20 cellular contexts compared by ENCODE assay signal in the genomic region with DNA sequence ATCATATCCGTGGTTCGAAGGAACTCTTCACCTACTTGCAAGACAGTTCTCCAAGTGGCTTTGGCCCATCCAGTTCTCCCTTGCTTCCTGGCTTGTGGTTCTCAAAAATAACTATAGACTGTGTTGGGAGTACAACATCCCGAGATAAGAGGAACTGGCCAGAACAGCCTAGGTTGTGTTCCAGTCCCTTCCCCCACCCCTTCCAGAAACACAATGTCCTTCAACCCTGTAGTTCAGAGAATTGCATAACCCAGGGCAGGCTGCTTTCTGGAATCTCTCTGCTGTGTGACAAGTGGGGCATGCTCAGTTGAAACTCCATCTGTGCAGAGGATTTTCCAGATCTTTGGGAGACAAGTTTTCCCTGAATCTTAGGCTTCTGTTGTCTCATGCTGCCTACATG.
DNase-seq lines count a peak whose midpoint lies in the region; ATAC-seq, FAIRE-seq and TF ChIP-seq lines count a peak whose summit lies in the region.
"Had no signal": no experiment of that assay in that cellular context is flagged by ENCODE, and none has a peak within 500 bp of the region (broad histone marks: within the 10 kb centered on the region; RNA-seq: fewer than 3 reads in every experiment).

No MANE protein-coding gene starts in this region.

- no peaks in the 10 kb centered on the region for H3K4me1 Mint-ChIP-seq in MCF 10A (ENCODE audit: insufficient read depth, unreplicated experiment)
- H3K4me1 Mint-ChIP-seq in stimulated activated effector memory CD8-positive, alpha-beta T cell treated with anti-CD3 and anti-CD28 coated beads, Interleukin-12 subunit alpha, Interleukin-12 subunit beta, amount 100 ng/mL, for 72 hours, result no peaks in the 10 kb centered on the region
- H3K4me1 Mint-ChIP-seq: IgD-negative memory B cell had no signal

- peaks cover 4% of the 10 kb centered on the region for H3K9me3 ChIP-seq in Karpas-422 (ENCODE audit: low read length)
- H3K9me3 ChIP-seq in adipocyte (ENCODE audit: control insufficient read depth, low read length), result no peaks in the 10 kb centered on the region
- no peaks in the 10 kb centered on the region for H3K9me3 ChIP-seq in hepatocyte (ENCODE audit: low read depth)
- no peaks in the 10 kb centered on the region for H3K9me3 ChIP-seq in neuronal stem cell (replicated peaks in 1 of 2; ENCODE audit: control insufficient read depth in 2 of 2, insufficient read depth in 1 of 2, low read depth in 1 of 2, low read length in 2 of 2)

- H3K4me3 Mint-ChIP-seq in MCF 10A (ENCODE audit: unreplicated experiment), result no peak overlapping the region
- H3K4me3 Mint-ChIP-seq in stimulated activated effector memory CD8-positive, alpha-beta T cell treated with anti-CD3 and anti-CD28 coated beads, Interleukin-12 subunit alpha, Interleukin-12 subunit beta, amount 100 ng/mL, for 72 hours, result no peak overlapping the region
- H3K4me3 Mint-ChIP-seq: CD8-positive, alpha-beta T cell; IgD-negative memory B cell had no signal

- WGBS in hepatocyte (ENCODE audit: low lambda C conversion rate, missing lambda C conversion rate), result 87% methylated on average over 3 of the region's 3 CpGs
- WGBS in neuronal stem cell (ENCODE audit: extremely low coverage in 2 of 2, insufficient read length in 2 of 2, insufficient replicate concordance in 1 of 2), 2 donors, result no CpG with 5 or more reads among the region's 3 CpGs

- H3K27ac ChIP-seq in Karpas-422 (ENCODE audit: low read length), result no peak overlapping the region
- H3K27ac ChIP-seq in hepatocyte, result peak overlapping the region; percentile 41
- H3K27ac ChIP-seq in neuronal stem cell (replicated peaks; ENCODE audit: low read length), result no peak overlapping the region
- H3K27ac ChIP-seq: BLaER1 treated with 17β-estradiol and CSF1 and Interleukin-3, amounts not matched to agents 10 nM and 100 nM had no signal

- BruUV-seq in MCF 10A (replicated peaks; lab: Mats Ljungman, UMichigan), result no TSS peak

- POLR2A ChIA-PET in MCF 10A (lab: Yijun Ruan, JAX), result no interaction called here

- H3K4me1 ChIP-seq in Karpas-422 (ENCODE audit: low read length), result no peaks in the 10 kb centered on the region
- no peaks in the 10 kb centered on the region for H3K4me1 ChIP-seq in adipocyte (ENCODE audit: control insufficient read depth, insufficient read depth, low read length)
- no peaks in the 10 kb centered on the region for H3K4me1 ChIP-seq in hepatocyte (ENCODE audit: insufficient read depth)
- H3K4me1 ChIP-seq in neuronal stem cell (ENCODE audit: control insufficient read depth in 2 of 2, insufficient read depth in 1 of 2, low read depth in 1 of 2, low read length in 2 of 2), result no peaks in the 10 kb centered on the region
- H3K4me1 ChIP-seq: BLaER1 treated with 17β-estradiol and CSF1 and Interleukin-3, amounts not matched to agents 10 nM and 100 nM had no signal

- no peak overlapping the region for H3K4me2 ChIP-seq in Karpas-422 (ENCODE audit: low read depth, low read length, poor library complexity, severe bottlenecking)
- no peak overlapping the region for H3K4me2 ChIP-seq in hepatocyte
- H3K4me2 ChIP-seq in neuronal stem cell (ENCODE audit: insufficient read depth, low read length, poor library complexity, severe bottlenecking), result no peak overlapping the region
- H3K4me2 ChIP-seq: BLaER1 treated with 17β-estradiol and CSF1 and Interleukin-3, amounts not matched to agents 10 nM and 100 nM had no signal

- no peak overlapping the region for H3K18ac ChIP-seq in neuronal stem cell (ENCODE audit: low read length)

- H3K36me3 Mint-ChIP-seq in MCF 10A (ENCODE audit: insufficient read depth, unreplicated experiment), result no peaks in the 10 kb centered on the region
- no peaks in the 10 kb centered on the region for H3K36me3 Mint-ChIP-seq in stimulated activated effector memory CD8-positive, alpha-beta T cell treated with anti-CD3 and anti-CD28 coated beads, Interleukin-12 subunit alpha, Interleukin-12 subunit beta, amount 100 ng/mL, for 72 hours
- H3K36me3 Mint-ChIP-seq: CD8-positive, alpha-beta T cell; IgD-negative memory B cell had no signal

- H3K27me3 ChIP-seq in Karpas-422 (ENCODE audit: low read length), result no peaks in the 10 kb centered on the region
- no peaks in the 10 kb centered on the region for H3K27me3 ChIP-seq in adipocyte (replicated peaks; ENCODE audit: control insufficient read depth, insufficient read depth, low read length)
- no peaks in the 10 kb centered on the region for H3K27me3 ChIP-seq in hepatocyte
- H3K27me3 ChIP-seq in neuronal stem cell (ENCODE audit: control insufficient read depth in 3 of 3, insufficient read depth in 3 of 3, low read depth in 1 of 3, low read length in 3 of 3), result no peaks in the 10 kb centered on the region
- H3K27me3 ChIP-seq: BLaER1 treated with 17β-estradiol and CSF1 and Interleukin-3, amounts not matched to agents 10 nM and 100 nM had no signal

- no peak overlapping the region for H2BK5ac ChIP-seq in neuronal stem cell (ENCODE audit: low read length)

- H3K27ac Mint-ChIP-seq in MCF 10A (ENCODE audit: low read depth, unreplicated experiment), result no peak overlapping the region
- no peak overlapping the region for H3K27ac Mint-ChIP-seq in stimulated activated effector memory CD8-positive, alpha-beta T cell treated with anti-CD3 and anti-CD28 coated beads, Interleukin-12 subunit alpha, Interleukin-12 subunit beta, amount 100 ng/mL, for 72 hours
- H3K27ac Mint-ChIP-seq: CD8-positive, alpha-beta T cell; IgD-negative memory B cell had no signal

- no peaks in the 10 kb centered on the region for H3K9me2 ChIP-seq in Karpas-422 (replicated peaks; ENCODE audit: insufficient read depth, low read length)
- no peaks in the 10 kb centered on the region for H3K9me2 ChIP-seq in hepatocyte (replicated peaks; ENCODE audit: insufficient read depth)

- no peaks in the 10 kb centered on the region for H3K36me3 ChIP-seq in Karpas-422 (ENCODE audit: insufficient read depth, low read length)
- no peaks in the 10 kb centered on the region for H3K36me3 ChIP-seq in adipocyte (ENCODE audit: control insufficient read depth, insufficient read depth, low read length, severe bottlenecking)
- H3K36me3 ChIP-seq in hepatocyte (replicated peaks; ENCODE audit: insufficient read depth, low read depth), result no peaks in the 10 kb centered on the region
- no peaks in the 10 kb centered on the region for H3K36me3 ChIP-seq in neuronal stem cell (replicated peaks in 1 of 2; ENCODE audit: control insufficient read depth in 2 of 2, insufficient read depth in 2 of 2, low read length in 2 of 2)
- H3K36me3 ChIP-seq: BLaER1 treated with 17β-estradiol and CSF1 and Interleukin-3, amounts not matched to agents 10 nM and 100 nM had no signal

- H3K9ac ChIP-seq in Karpas-422 (ENCODE audit: low read length) (no peak overlapping the region), adipocyte (ENCODE audit: low read length) (no peak overlapping the region), neuronal stem cell (ENCODE audit: low read depth, low read length, poor library complexity) (no peak overlapping the region)
- H3K9ac ChIP-seq: BLaER1 treated with 17β-estradiol and CSF1 and Interleukin-3, amounts not matched to agents 10 nM and 100 nM had no signal

- DNase-seq in Karpas-422 (no peak), adipocyte (ENCODE audit: low read depth) (peak; percentile 4), hepatocyte (ENCODE audit: low spot score) (peak; percentile 51), neuronal stem cell (ENCODE audit: low spot score) (no peak), NCI-H524 (lab: John Stamatoyannopoulos, UW) (no peak), D721Med (ENCODE audit: insufficient read length, low spot score) (no peak), MCF 10A (ENCODE audit: unreplicated experiment) (no peak)
- DNase-seq in stimulated activated effector memory CD8-positive, alpha-beta T cell treated with anti-CD3 and anti-CD28 coated beads, Interleukin-12 subunit alpha, Interleukin-12 subunit beta, amount 100 ng/mL, for 72 hours (ENCODE audit: low spot score in 2 of 2), result no peak
- DNase-seq: CD8-positive, alpha-beta T cell; DMS79 treated with DMSO at 0.1 percent for 48 hours; NCI-H1105 treated with DMSO at 0.1 percent for 48 hours; NCI-H1694 treated with DMSO at 0.1 percent for 48 hours; NCI-H774; PC-3; RPMI8226 had no signal

- no peak overlapping the region for H2BK120ac ChIP-seq in neuronal stem cell (ENCODE audit: low read depth, low read length)

- H3K14ac ChIP-seq in neuronal stem cell (ENCODE audit: low read length), result no peak overlapping the region

- H4K8ac ChIP-seq in neuronal stem cell (ENCODE audit: low read depth, low read length), result no peak overlapping the region

- H3K79me2 ChIP-seq in Karpas-422 (ENCODE audit: low read length) (no peaks in the 10 kb centered on the region), hepatocyte (no peaks in the 10 kb centered on the region)

- H2BK15ac ChIP-seq in neuronal stem cell (ENCODE audit: low read length), result no peak overlapping the region

- no peaks in the 10 kb centered on the region for H3K27me3 Mint-ChIP-seq in MCF 10A (ENCODE audit: insufficient read depth, unreplicated experiment)
- H3K27me3 Mint-ChIP-seq: IgD-negative memory B cell had no signal

- intact Hi-C loops in MCF 10A (cut with micrococcal nuclease), result no loop called here

- no peak overlapping the region for H3K4ac ChIP-seq in neuronal stem cell (ENCODE audit: low read length)

- TF ChIP-seq CTCF in hepatocyte (IDR thresholded peaks at IDR 0.05; ENCODE audit: poor library complexity) (no peak), D721Med (IDR thresholded peaks at IDR 0.05; ENCODE audit: insufficient read depth, missing control alignments) (no peak), MCF 10A (IDR thresholded peaks at IDR 0.05; ENCODE audit: unreplicated experiment) (no peak)

- CTCF ChIA-PET in MCF 10A (lab: Yijun Ruan, JAX), result interaction anchor here (1.0 kb wide), 1 partner anchor 35 kb away, joined by 3 read pairs; no protein-coding TSS in a partner anchor

- H2BK12ac ChIP-seq in neuronal stem cell (ENCODE audit: low read length), result no peak overlapping the region

- FAIRE-seq in D721Med (lab: Jason Lieb, UNC), result no peak
- FAIRE-seq: G401.6, HTR-8/SVneo had no signal

- H3K4me3 ChIP-seq in Karpas-422 (ENCODE audit: low read length), result no peak overlapping the region
- no peak overlapping the region for H3K4me3 ChIP-seq in adipocyte (ENCODE audit: low read length)
- H3K4me3 ChIP-seq in hepatocyte, result no peak overlapping the region
- no peak overlapping the region for H3K4me3 ChIP-seq in neuronal stem cell (ENCODE audit: low read length in 2 of 2)
- H3K4me3 ChIP-seq: BLaER1 treated with 17β-estradiol and CSF1 and Interleukin-3, amounts not matched to agents 10 nM and 100 nM had no signal

- H4K91ac ChIP-seq in neuronal stem cell (ENCODE audit: low read depth, low read length, poor library complexity), result no peak overlapping the region

- ATAC-seq in stimulated activated effector memory CD8-positive, alpha-beta T cell treated with anti-CD3 and anti-CD28 coated beads, Interleukin-12 subunit alpha, Interleukin-12 subunit beta, amount 100 ng/mL, for 72 hours, result no peak
- ATAC-seq: CD8-positive, alpha-beta T cell; HCT116; PC-3 had no signal

- H4K20me1 ChIP-seq in Karpas-422 (ENCODE audit: insufficient read depth, low read depth, low read length) (no peaks in the 10 kb centered on the region), hepatocyte (ENCODE audit: insufficient read depth, poor library complexity, severe bottlenecking) (no peaks in the 10 kb centered on the region)
- H4K20me1 ChIP-seq: BLaER1 treated with 17β-estradiol and CSF1 and Interleukin-3, amounts not matched to agents 10 nM and 100 nM had no signal

- peaks cover 11% of the 10 kb centered on the region for H3K9me3 Mint-ChIP-seq in MCF 10A (ENCODE audit: unreplicated experiment)
- H3K9me3 Mint-ChIP-seq in stimulated activated effector memory CD8-positive, alpha-beta T cell treated with anti-CD3 and anti-CD28 coated beads, Interleukin-12 subunit alpha, Interleukin-12 subunit beta, amount 100 ng/mL, for 72 hours, result peaks cover 29% of the 10 kb centered on the region

- H3K79me1 ChIP-seq in neuronal stem cell (ENCODE audit: low read depth, low read length), result no peaks in the 10 kb centered on the region

- no peak overlapping the region for H3K23ac ChIP-seq in neuronal stem cell (ENCODE audit: low read depth, low read length, poor library complexity)

- H2AFZ ChIP-seq in Karpas-422 (ENCODE audit: low read length) (0 out of 2 replicates have a peak overlapping the region, but pooled peaks have one; percentile 54), hepatocyte (no peak overlapping the region), neuronal stem cell (ENCODE audit: low read length) (peak overlapping the region; percentile 67)

- H2AK5ac ChIP-seq in neuronal stem cell (ENCODE audit: low read depth, low read length), result no peak overlapping the region

Comparison
In these comparisons a context has a peak if more than half of its experiments do, and no peak if none do; other contexts are left out.
1. DNase-seq: peak in adipocyte (single experiment) and hepatocyte (single experiment); none in Karpas-422 (single experiment), neuronal stem cell (single experiment), NCI-H524 (0 of 2), D721Med (single experiment), MCF 10A (single experiment) and stimulated activated effector memory CD8-positive, alpha-beta T cell treated with anti-CD3 and anti-CD28 coated beads, Interleukin-12 subunit alpha, Interleukin-12 subunit beta, amount 100 ng/mL, for 72 hours (0 of 2).